ENCODE assay signal across 2 cellular contexts in genomic region chr10:89168354-89168753, GRCh38. TPM values are rescaled to one million over a fixed set of nuclear protein-coding genes. Genes with fewer than 3 reads are reported as not detected.
"Had no signal": no experiment of that assay in that cellular context is flagged by ENCODE, and none has a peak within 500 bp of the region (broad histone marks: within the 10 kb centered on the region; RNA-seq: fewer than 3 reads in every experiment).

No MANE protein-coding gene starts in this region.

RNA-seq across cellular contexts. Expression of gene CH25H, which starts 38.8 kb away (rescaled TPM):
- total RNA-seq: G401, GM12878 had no signal
- polyA plus RNA-seq: GM12878 had no signal
